Comparison of ENCODE assay signal across 1 cellular context in the genomic region with DNA sequence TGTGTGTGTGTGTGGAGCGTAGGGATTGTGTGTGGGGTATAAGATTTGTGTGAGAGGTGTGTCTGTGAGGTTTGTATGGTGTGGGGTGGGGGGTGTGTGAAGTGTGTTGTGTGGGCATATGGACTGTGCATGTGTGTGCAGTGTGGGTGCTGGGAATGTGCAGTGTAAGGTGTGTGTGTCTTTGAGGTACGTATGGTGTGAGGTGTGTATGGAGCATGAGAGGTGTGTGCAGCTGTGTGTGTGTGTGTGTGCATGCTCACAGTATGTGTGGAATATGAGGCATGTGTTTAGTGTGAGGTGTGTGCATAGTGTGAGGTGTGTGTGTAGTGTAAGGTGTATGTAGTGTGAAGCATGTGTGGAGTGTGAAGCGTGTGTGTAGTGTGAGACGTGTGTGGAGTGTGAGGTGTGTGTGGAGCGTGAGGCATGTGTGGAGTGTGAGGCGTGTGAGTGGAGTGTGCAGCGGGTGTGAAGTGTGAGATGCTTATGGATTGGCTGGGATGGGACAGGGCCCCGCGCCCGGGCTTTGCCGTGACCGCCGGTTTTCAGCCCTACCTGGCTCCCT.
TF ChIP-seq lines count a peak whose summit lies in the region.

No MANE protein-coding gene starts in this region.

TF ChIP-seq in liver, 16 proteins besides CTCF, POLR2A, EP300 and RAD21:
- TF ChIP-seq, protein P1, sequence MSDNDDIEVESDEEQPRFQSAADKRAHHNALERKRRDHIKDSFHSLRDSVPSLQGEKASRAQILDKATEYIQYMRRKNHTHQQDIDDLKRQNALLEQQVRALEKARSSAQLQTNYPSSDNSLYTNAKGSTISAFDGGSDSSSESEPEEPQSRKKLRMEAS (IDR thresholded peaks at IDR 0.05): no peak
- TF ChIP-seq REST (IDR thresholded peaks at IDR 0.05): no peak
- TF ChIP-seq SP1 (IDR thresholded peaks at IDR 0.05): no peak
- TF ChIP-seq NR2F2 (IDR thresholded peaks at IDR 0.05): no peak
- TF ChIP-seq, protein P2, sequence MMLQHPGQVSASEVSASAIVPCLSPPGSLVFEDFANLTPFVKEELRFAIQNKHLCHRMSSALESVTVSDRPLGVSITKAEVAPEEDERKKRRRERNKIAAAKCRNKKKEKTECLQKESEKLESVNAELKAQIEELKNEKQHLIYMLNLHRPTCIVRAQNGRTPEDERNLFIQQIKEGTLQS (IDR thresholded peaks at IDR 0.05): no peak
- no peak for TF ChIP-seq EGR1 (IDR thresholded peaks at IDR 0.05; ENCODE audit: low read depth in 2 of 2)
- TF ChIP-seq HNF4A (conservative IDR thresholded peaks at IDR 0.05): no peak
- no peak for TF ChIP-seq GABPA (IDR thresholded peaks at IDR 0.05 in 1 of 2, conservative IDR thresholded peaks at IDR 0.05 in 1 of 2)
